Comparison of ENCODE assay signal across 18 cellular contexts in genomic region chr10:100168313-100168643, GRCh38. TPM values are rescaled to one million over a fixed set of nuclear protein-coding genes. Genes with fewer than 3 reads are reported as not detected.
A peak's percentile ranks its signal among the peaks of the same experiment; 100 is the strongest.
DNase-seq lines count a peak whose midpoint lies in the region; ATAC-seq and TF ChIP-seq lines count a peak whose summit lies in the region.
"Had no signal": no experiment of that assay in that cellular context is flagged by ENCODE, and none has a peak within 500 bp of the region (broad histone marks: within the 10 kb centered on the region; RNA-seq: fewer than 3 reads in every experiment).

No MANE protein-coding gene starts in this region.

- DNase-seq in activated naive CD4-positive, alpha-beta T cell treated with anti-CD3 and anti-CD28 coated beads for 36 hours = no peak
- DNase-seq in activated naive CD4-positive, alpha-beta T cell (lab: John Stamatoyannopoulos, UW) = no peak
- DNase-seq in activated CD8-positive, alpha-beta T cell treated with anti-CD3 and anti-CD28 coated beads for 36 hours = no peak
- DNase-seq in lower lobe of right lung (no peak), midbrain (lab: John Stamatoyannopoulos, UW) (no peak)
- DNase-seq: body of pancreas, dermis blood vessel endothelial cell, esophagus squamous epithelium, heart left ventricle, kidney, NCI-H748 treated with DMSO at 0.1 percent for 48 hours, pancreas had no signal

- H3K4me3 ChIP-seq in lower lobe of right lung (no peak overlapping the region), subcutaneous abdominal adipose tissue (ENCODE audit: low read depth in 1 of 5, low read length in 5 of 5) (no peak overlapping the region)
- H3K4me3 ChIP-seq: body of pancreas, pancreas, smooth muscle cell had no signal

- H3K27me3 Mint-ChIP-seq in activated naive CD4-positive, alpha-beta T cell treated with anti-CD3 and anti-CD28 coated beads for 36 hours (ENCODE audit: low read depth) = no peaks in the 10 kb centered on the region
- no peaks in the 10 kb centered on the region for H3K27me3 Mint-ChIP-seq in activated CD8-positive, alpha-beta T cell treated with anti-CD3 and anti-CD28 coated beads for 36 hours
- H3K27me3 Mint-ChIP-seq: stimulated activated memory B cell treated with anti-CD40 and anti-IgM and Interleukin-4, amounts not matched to agents 10 μg/mL and 1 μg/mL and 100 μg/mL, for 72 hours had no signal

- POLR2A ChIA-PET in activated CD8-positive, alpha-beta T cell treated with anti-CD3 and anti-CD28 coated beads for 36 hours (lab: Charles Lee) = interaction anchor here (0.6 to 2.1 kb wide), 3 partner anchors 16 to 20 kb away, joined by 4 to 11 read pairs (median 4); no protein-coding TSS in a partner anchor

- no peaks in the 10 kb centered on the region for H3K9me3 ChIP-seq in lower lobe of right lung
- H3K9me3 ChIP-seq in subcutaneous abdominal adipose tissue (ENCODE audit: control insufficient read depth in 5 of 5, low read length in 5 of 5) = peaks cover 0 to 8% (median 0%) of the 10 kb centered on the region in 5 donors
- H3K9me3 ChIP-seq: body of pancreas, esophagus squamous epithelium had no signal

- peak; percentile 45 for ATAC-seq in activated CD8-positive, alpha-beta T cell treated with anti-CD3 and anti-CD28 coated beads for 36 hours
- ATAC-seq in lower lobe of right lung = no peak
- ATAC-seq in GM18868 (IDR thresholded peaks at IDR 0.05; ENCODE audit: unreplicated experiment) = no peak
- ATAC-seq in HG02763 (IDR thresholded peaks at IDR 0.05; ENCODE audit: unreplicated experiment) = no peak
- ATAC-seq: body of pancreas; heart left ventricle; stimulated activated memory B cell treated with anti-CD40 and anti-IgM and Interleukin-4, amounts not matched to agents 10 μg/mL and 1 μg/mL and 100 μg/mL, for 72 hours had no signal

- peak overlapping the region; percentile 61 for H3K27ac ChIP-seq in lower lobe of right lung
- H3K27ac ChIP-seq in subcutaneous abdominal adipose tissue (ENCODE audit: low read depth, low read length) = peak overlapping the region; percentile 73

- H3K36me3 ChIP-seq in lower lobe of right lung = peaks cover 33% of the 10 kb centered on the region
- peaks cover 14 to 29% (median 28%) of the 10 kb centered on the region in 5 donors for H3K36me3 ChIP-seq in subcutaneous abdominal adipose tissue (ENCODE audit: control insufficient read depth in 5 of 5, insufficient read depth in 5 of 5, low read length in 5 of 5)

- peak overlapping the region in 1 of 5 donors; percentile 35 for H3K9ac ChIP-seq in subcutaneous abdominal adipose tissue (ENCODE audit: low read length in 5 of 5)

- TF ChIP-seq CTCF in activated CD8-positive, alpha-beta T cell treated with anti-CD3 and anti-CD28 coated beads for 36 hours (IDR thresholded peaks at IDR 0.05) = no peak
- TF ChIP-seq CTCF in lower lobe of right lung (IDR thresholded peaks at IDR 0.05) = no peak

- CTCF ChIA-PET in activated naive CD4-positive, alpha-beta T cell treated with anti-CD3 and anti-CD28 coated beads for 36 hours (lab: Charles Lee) = no interaction called here
- CTCF ChIA-PET in activated CD8-positive, alpha-beta T cell treated with anti-CD3 and anti-CD28 coated beads for 36 hours (lab: Charles Lee) = no interaction called here

- peak overlapping the region; percentile 46 for H3K27ac Mint-ChIP-seq in activated naive CD4-positive, alpha-beta T cell treated with anti-CD3 and anti-CD28 coated beads for 36 hours
- peak overlapping the region; percentile 63 for H3K27ac Mint-ChIP-seq in activated CD8-positive, alpha-beta T cell treated with anti-CD3 and anti-CD28 coated beads for 36 hours
- H3K27ac Mint-ChIP-seq: mesothelial cell of epicardium; stimulated activated memory B cell treated with anti-CD40 and anti-IgM and Interleukin-4, amounts not matched to agents 10 μg/mL and 1 μg/mL and 100 μg/mL, for 72 hours had no signal

- peaks cover 61% of the 10 kb centered on the region for H3K4me1 Mint-ChIP-seq in activated naive CD4-positive, alpha-beta T cell treated with anti-CD3 and anti-CD28 coated beads for 36 hours (ENCODE audit: low read depth)
- peaks cover 45% of the 10 kb centered on the region for H3K4me1 Mint-ChIP-seq in activated CD8-positive, alpha-beta T cell treated with anti-CD3 and anti-CD28 coated beads for 36 hours (ENCODE audit: low read depth)
- H3K4me1 Mint-ChIP-seq: mesothelial cell of epicardium had no signal

- H3K4me1 ChIP-seq in lower lobe of right lung (peaks cover 11% of the 10 kb centered on the region), subcutaneous abdominal adipose tissue (ENCODE audit: control insufficient read depth in 5 of 5, insufficient read depth in 5 of 5, low read length in 5 of 5) (peaks cover 0 to 20% (median 0%) of the 10 kb centered on the region in 5 donors)

- peaks cover 4% of the 10 kb centered on the region for H3K9me3 Mint-ChIP-seq in activated naive CD4-positive, alpha-beta T cell treated with anti-CD3 and anti-CD28 coated beads for 36 hours
- peaks cover 7% of the 10 kb centered on the region for H3K9me3 Mint-ChIP-seq in activated CD8-positive, alpha-beta T cell treated with anti-CD3 and anti-CD28 coated beads for 36 hours
- H3K9me3 Mint-ChIP-seq: stimulated activated memory B cell treated with anti-CD40 and anti-IgM and Interleukin-4, amounts not matched to agents 10 μg/mL and 1 μg/mL and 100 μg/mL, for 72 hours had no signal

- no peak overlapping the region for H3K4me3 Mint-ChIP-seq in activated naive CD4-positive, alpha-beta T cell treated with anti-CD3 and anti-CD28 coated beads for 36 hours
- peak overlapping the region; percentile 28 for H3K4me3 Mint-ChIP-seq in activated CD8-positive, alpha-beta T cell treated with anti-CD3 and anti-CD28 coated beads for 36 hours
- H3K4me3 Mint-ChIP-seq: mesothelial cell of epicardium; stimulated activated memory B cell treated with anti-CD40 and anti-IgM and Interleukin-4, amounts not matched to agents 10 μg/mL and 1 μg/mL and 100 μg/mL, for 72 hours had no signal

- H3K27me3 ChIP-seq in lower lobe of right lung (ENCODE audit: low read depth) (no peaks in the 10 kb centered on the region), subcutaneous abdominal adipose tissue (ENCODE audit: control insufficient read depth in 5 of 5, insufficient read depth in 4 of 5, low read length in 5 of 5) (no peaks in the 10 kb centered on the region)
- H3K27me3 ChIP-seq: body of pancreas, esophagus squamous epithelium, heart left ventricle, pancreas had no signal

- intact Hi-C loops in activated naive CD4-positive, alpha-beta T cell treated with anti-CD3 and anti-CD28 coated beads for 36 hours (cut with micrococcal nuclease) = loop anchor here (2.0 kb wide), 1 partner anchor 17 kb away; no protein-coding TSS in a partner anchor
- intact Hi-C loops in activated CD8-positive, alpha-beta T cell treated with anti-CD3 and anti-CD28 coated beads for 36 hours (cut with micrococcal nuclease) = no loop called here
- intact Hi-C loops in lower lobe of right lung (cut with DNase I) = no loop called here

- H3K36me3 Mint-ChIP-seq in activated naive CD4-positive, alpha-beta T cell treated with anti-CD3 and anti-CD28 coated beads for 36 hours (ENCODE audit: low read depth) = peaks cover 45% of the 10 kb centered on the region
- peaks cover 46% of the 10 kb centered on the region for H3K36me3 Mint-ChIP-seq in activated CD8-positive, alpha-beta T cell treated with anti-CD3 and anti-CD28 coated beads for 36 hours (ENCODE audit: low read depth)

RNA-seq across cellular contexts. Expression of gene ERLIN1, which starts 17.6 kb away (rescaled TPM):
- total RNA-seq in activated naive CD4-positive, alpha-beta T cell treated with anti-CD3 and anti-CD28 coated beads for 36 hours = 10 to 100 TPM; 18.4 to 18.7 TPM
- 10 to 100 TPM; 16.6 to 17.0 TPM for total RNA-seq in activated CD8-positive, alpha-beta T cell treated with anti-CD3 and anti-CD28 coated beads for 36 hours
- total RNA-seq in lower lobe of right lung = 31.9 TPM
